In genomic region chr4:243407-243806, GRCh38 we compare ENCODE assay signal across 16 cellular contexts.
A peak's percentile ranks its signal among the peaks of the same experiment; 100 is the strongest.
DNase-seq lines count a peak whose midpoint lies in the region; ATAC-seq and TF ChIP-seq lines count a peak whose summit lies in the region.
"Had no signal": no experiment of that assay in that cellular context is flagged by ENCODE, and none has a peak within 500 bp of the region (broad histone marks: within the 10 kb centered on the region; RNA-seq: fewer than 3 reads in every experiment).

No MANE protein-coding gene starts in this region.

- no peak for ATAC-seq in HG02588 (IDR thresholded peaks at IDR 0.05; ENCODE audit: unreplicated experiment)

- WGBS in stomach, 5 donors = 63 to 76% (median 68%) methylated on average over 6 of the region's 6 CpGs

- no peaks in the 10 kb centered on the region for H3K27me3 ChIP-seq in A673 (replicated peaks; ENCODE audit: insufficient read depth, low read depth, low read length, poor library complexity)
- no peaks in the 10 kb centered on the region for H3K27me3 ChIP-seq in adipocyte (replicated peaks; ENCODE audit: control insufficient read depth, insufficient read depth, low read length)
- no peaks in the 10 kb centered on the region for H3K27me3 ChIP-seq in stomach
- H3K27me3 ChIP-seq: MG63 had no signal

- H3K9me3 Mint-ChIP-seq in activated CD4-positive, alpha-beta memory T cell treated with anti-CD3 and anti-CD28 coated beads, Interleukin-2, amount 10 ng/mL, durations not matched to agents 7 days and 5 days = peaks cover 17% of the 10 kb centered on the region

- peaks cover 9% of the 10 kb centered on the region for H3K4me1 Mint-ChIP-seq in activated CD4-positive, alpha-beta memory T cell treated with anti-CD3 and anti-CD28 coated beads, Interleukin-2, amount 10 ng/mL, durations not matched to agents 7 days and 5 days

- no peak for TF ChIP-seq EP300 in stomach (IDR thresholded peaks at IDR 0.05)

- H3K27ac ChIP-seq in A673 (ENCODE audit: low read depth, low read length, poor library complexity, severe bottlenecking) = no peak overlapping the region
- no peak overlapping the region for H3K27ac ChIP-seq in stomach
- H3K27ac ChIP-seq: PC-9 had no signal

- no peak for TF ChIP-seq CTCF in A673 (conservative IDR thresholded peaks at IDR 0.05; ENCODE audit: low read depth, low read length)
- TF ChIP-seq CTCF in stomach (IDR thresholded peaks at IDR 0.05) = no peak

- H3K4me3 ChIP-seq in A673 (ENCODE audit: low read depth, low read length, poor library complexity, severe bottlenecking) (no peak overlapping the region), adipocyte (ENCODE audit: low read length) (peak overlapping the region; percentile 13), stomach (no peak overlapping the region)
- H3K4me3 ChIP-seq: MG63, PC-9 had no signal

- CTCF ChIA-PET in A673 (lab: Charles Lee) = no interaction called here
- CTCF ChIA-PET in activated CD4-positive, alpha-beta memory T cell treated with anti-CD3 and anti-CD28 coated beads, Interleukin-2, amount 10 ng/mL, durations not matched to agents 7 days and 5 days (lab: Charles Lee) = interaction anchor here (0.7 to 1.1 kb wide), 2 partner anchors 215 to 456 kb away, joined by 3 read pairs; no protein-coding TSS in a partner anchor

- no peaks in the 10 kb centered on the region for H3K36me3 Mint-ChIP-seq in activated CD4-positive, alpha-beta memory T cell treated with anti-CD3 and anti-CD28 coated beads, Interleukin-2, amount 10 ng/mL, durations not matched to agents 7 days and 5 days (ENCODE audit: low read depth)
- H3K36me3 Mint-ChIP-seq: CD4-positive, alpha-beta memory T cell had no signal

- no peak overlapping the region for H3K9ac ChIP-seq in adipocyte (ENCODE audit: low read length)

- H3K4me1 ChIP-seq in A673 (ENCODE audit: insufficient read depth, low read length, poor library complexity, severe bottlenecking) (no peaks in the 10 kb centered on the region), adipocyte (ENCODE audit: control insufficient read depth, insufficient read depth, low read length) (no peaks in the 10 kb centered on the region), stomach (peaks cover 0 to 12% (median 5%) of the 10 kb centered on the region in 4 donors)

- H3K9me3 ChIP-seq in A673 (ENCODE audit: low read depth, low read length, poor library complexity, severe bottlenecking) = peaks cover 10% of the 10 kb centered on the region
- peaks cover 85% of the 10 kb centered on the region for H3K9me3 ChIP-seq in adipocyte (ENCODE audit: control insufficient read depth, low read length)
- H3K9me3 ChIP-seq in stomach = peaks cover 0 to 20% (median 14%) of the 10 kb centered on the region in 4 donors
- H3K9me3 ChIP-seq: MG63 had no signal

- no peaks in the 10 kb centered on the region for H3K36me3 ChIP-seq in A673 (ENCODE audit: insufficient read depth, low read length, poor library complexity, severe bottlenecking)
- H3K36me3 ChIP-seq in adipocyte (ENCODE audit: control insufficient read depth, insufficient read depth, low read length, severe bottlenecking) = no peaks in the 10 kb centered on the region
- H3K36me3 ChIP-seq in stomach = no peaks in the 10 kb centered on the region
- H3K36me3 ChIP-seq: MG63 had no signal

- H3K27ac Mint-ChIP-seq in activated CD4-positive, alpha-beta memory T cell treated with anti-CD3 and anti-CD28 coated beads, Interleukin-2, amount 10 ng/mL, durations not matched to agents 7 days and 5 days = no peak overlapping the region
- H3K27ac Mint-ChIP-seq: CD4-positive, alpha-beta memory T cell had no signal

- no peak overlapping the region for H3K4me3 Mint-ChIP-seq in activated CD4-positive, alpha-beta memory T cell treated with anti-CD3 and anti-CD28 coated beads, Interleukin-2, amount 10 ng/mL, durations not matched to agents 7 days and 5 days
- H3K4me3 Mint-ChIP-seq: CD4-positive, alpha-beta memory T cell had no signal

- intact Hi-C loops in A673 (cut with micrococcal nuclease; ENCODE audit: unreplicated experiment) (no loop called here), stomach (cut with DNase I; ENCODE audit: low total_unique reads) (no loop called here)

- no peaks in the 10 kb centered on the region for H3K27me3 Mint-ChIP-seq in activated CD4-positive, alpha-beta memory T cell treated with anti-CD3 and anti-CD28 coated beads, Interleukin-2, amount 10 ng/mL, durations not matched to agents 7 days and 5 days
- H3K27me3 Mint-ChIP-seq: CD4-positive, alpha-beta memory T cell had no signal

- no TSS peak for BruUV-seq in A673 (replicated peaks; lab: Mats Ljungman, UMichigan)

- DNase-seq in A673 (ENCODE audit: low spot score) (peak; percentile 55), D341Med (ENCODE audit: low spot score) (peak; percentile 58), NCI-H2081 (lab: John Stamatoyannopoulos, UW) (peak; percentile 94 to 98), adipocyte (ENCODE audit: low read depth) (no peak), stomach (no peak), NCI-H187 (lab: John Stamatoyannopoulos, UW) (no peak)
- DNase-seq in activated CD4-positive, alpha-beta memory T cell treated with anti-CD3 and anti-CD28 coated beads, Interleukin-2, amount 10 ng/mL, durations not matched to agents 7 days and 5 days = no peak
- DNase-seq: ACHN; CD4-positive, alpha-beta memory T cell; GOT3; MG63; NCI-H1436; NCI-H446; PC-9; T-helper 9 cell had no signal

- POLR2A ChIA-PET in A673 (lab: Charles Lee; ENCODE audit: low non-redundant PET) = no interaction called here
- POLR2A ChIA-PET in activated CD4-positive, alpha-beta memory T cell treated with anti-CD3 and anti-CD28 coated beads, Interleukin-2, amount 10 ng/mL, durations not matched to agents 7 days and 5 days (lab: Charles Lee) = interaction anchor here (2.1 kb wide), 1 partner anchor 119 kb away, joined by 11 read pairs; the partner anchor contains the start of gene ZNF718

- TF ChIP-seq POLR2A in stomach (IDR thresholded peaks at IDR 0.05) = no peak

Comparison
In these comparisons a context has a peak if more than half of its experiments do, and no peak if none do; other contexts are left out.
1. DNase-seq: peak in A673 (single experiment), D341Med (single experiment) and NCI-H2081 (2 of 2); none in adipocyte (single experiment), stomach (single experiment), activated CD4-positive, alpha-beta memory T cell treated with anti-CD3 and anti-CD28 coated beads, Interleukin-2, amount 10 ng/mL, durations not matched to agents 7 days and 5 days (single experiment) and NCI-H187 (0 of 2).